24 cellular contexts compared by ENCODE assay signal in the genomic region with DNA sequence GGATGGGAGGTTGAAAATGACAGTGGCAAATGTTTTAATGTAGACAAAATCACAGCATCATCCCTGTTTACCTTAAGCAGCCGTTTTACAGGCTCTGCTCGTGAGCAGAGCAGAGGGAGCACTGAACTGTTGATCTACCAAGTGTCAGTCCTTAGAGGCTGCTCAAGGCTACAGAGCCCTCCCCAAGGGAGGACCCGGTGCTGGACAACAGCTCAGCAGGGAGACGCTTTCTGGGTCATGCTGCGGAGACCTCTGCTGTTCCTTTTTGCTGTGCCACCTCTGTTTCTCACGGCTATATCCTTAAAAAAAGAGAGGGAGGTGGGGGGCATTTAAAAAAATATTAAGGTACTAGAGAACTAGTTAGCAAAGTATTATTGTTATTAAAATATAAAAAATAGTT.
"Had no signal": no experiment of that assay in that cellular context is flagged by ENCODE, and none has a peak within 500 bp of the region (broad histone marks: within the 10 kb centered on the region; RNA-seq: fewer than 3 reads in every experiment).

No MANE protein-coding gene starts in this region.

- H3K9me3 ChIP-seq: SK-N-SH had no signal

- FAIRE-seq: HTR-8/SVneo, K562 had no signal

- ATAC-seq: K562, Panc1, PC-3 had no signal

- H3K9ac ChIP-seq: KMS-11, SK-N-SH had no signal

- H3K27ac ChIP-seq: HL-60, KMS-11, RWPE1 had no signal

- H3K4me3 ChIP-seq: K562 had no signal

- H3K4me2 ChIP-seq: KMS-11, SK-N-SH had no signal

- DNase-seq: Kasumi-1, MV-4-11, NCI-H1048, NCI-H1105, NCI-H1417, NCI-H1436 treated with DMSO at 0.1 percent for 48 hours, NCI-H1694, NCI-H187 treated with DMSO at 0.1 percent for 48 hours, NCI-H2081, NCI-H2107, NCI-H2227 treated with DMSO at 0.1 percent for 48 hours, NCI-H524, NCI-H526 treated with DMSO at 0.1 percent for 48 hours, NCI-H774, PC-3, SHP77, SK-N-SH, SW 1271 had no signal
